ENCODE assay signal across 18 cellular contexts in genomic region chr6:143110996-143111395, GRCh38. TPM values are rescaled to one million over a fixed set of nuclear protein-coding genes. Genes with fewer than 3 reads are reported as not detected.
DNase-seq lines count a peak whose midpoint lies in the region; ATAC-seq, FAIRE-seq and TF ChIP-seq lines count a peak whose summit lies in the region.
"Had no signal": no experiment of that assay in that cellular context is flagged by ENCODE, and none has a peak within 500 bp of the region (broad histone marks: within the 10 kb centered on the region; RNA-seq: fewer than 3 reads in every experiment).

No MANE protein-coding gene starts in this region.

- peaks cover 8% of the 10 kb centered on the region for H3K4me1 ChIP-seq in astrocyte (ENCODE audit: insufficient read depth, low read length)
- H3K4me1 ChIP-seq: BE2C, SJSA1 had no signal

- H3K4me2 ChIP-seq in astrocyte (ENCODE audit: low read length) = peak overlapping the region; percentile 40

- no peak overlapping the region for H3K4me3 Mint-ChIP-seq in astrocyte (ENCODE audit: unreplicated experiment)
- H3K4me3 Mint-ChIP-seq: CD4-positive, alpha-beta memory T cell had no signal

- no peak overlapping the region for H3K27ac Mint-ChIP-seq in astrocyte (ENCODE audit: unreplicated experiment)

- H3K4me1 Mint-ChIP-seq in astrocyte (ENCODE audit: low read depth, unreplicated experiment) = peaks cover 30% of the 10 kb centered on the region
- H3K4me1 Mint-ChIP-seq: CD4-positive, alpha-beta memory T cell had no signal

- H4K20me1 ChIP-seq in astrocyte (ENCODE audit: insufficient read depth, low read length) = no peaks in the 10 kb centered on the region

- no peaks in the 10 kb centered on the region for H3K27me3 ChIP-seq in astrocyte (ENCODE audit: insufficient read depth, low read length)
- H3K27me3 ChIP-seq: BE2C, SJSA1 had no signal

- FAIRE-seq in astrocyte (lab: Jason Lieb, UNC) = no peak
- FAIRE-seq: HTR-8/SVneo had no signal

- no peak for TF ChIP-seq CTCF in astrocyte (IDR thresholded peaks at IDR 0.05; ENCODE audit: insufficient read depth, low read depth, low read length)

- H3K9me3 Mint-ChIP-seq in astrocyte (ENCODE audit: unreplicated experiment) = peaks cover under 1% of the 10 kb centered on the region

- no peaks in the 10 kb centered on the region for H3K36me3 ChIP-seq in astrocyte (ENCODE audit: insufficient read depth, low read length)
- H3K36me3 ChIP-seq: BE2C, SJSA1 had no signal

- no peaks in the 10 kb centered on the region for H3K9me3 ChIP-seq in astrocyte (ENCODE audit: insufficient read depth, low read depth, low read length)
- H3K9me3 ChIP-seq: BE2C, SJSA1 had no signal

- peaks cover 1% of the 10 kb centered on the region for H3K36me3 Mint-ChIP-seq in astrocyte (ENCODE audit: low read depth, unreplicated experiment)

- ATAC-seq in Right ventricle myocardium inferior (no peak), HG03280 (IDR thresholded peaks at IDR 0.05; ENCODE audit: unreplicated experiment) (no peak)
- ATAC-seq: PC-3 had no signal

- no peak overlapping the region for H3K4me3 ChIP-seq in astrocyte (ENCODE audit: insufficient read depth, low read depth, low read length)
- H3K4me3 ChIP-seq: SJSA1 had no signal

- intact Hi-C loops in Right ventricle myocardium inferior (cut with DNase I) = no loop called here

- H2AFZ ChIP-seq in astrocyte (ENCODE audit: low read depth, low read length) = no peak overlapping the region

- H3K27me3 Mint-ChIP-seq in astrocyte (ENCODE audit: low read depth, unreplicated experiment) = no peaks in the 10 kb centered on the region

- peak overlapping the region; percentile 22 for H3K27ac ChIP-seq in astrocyte (ENCODE audit: low read depth, low read length)
- H3K27ac ChIP-seq: HL-60, SJSA1 had no signal

- DNase-seq in GM03348 (ENCODE audit: low spot score) = peak; percentile 39
- peak; percentile 22 for DNase-seq in astrocyte (ENCODE audit: low read depth)
- peak; percentile 27 for DNase-seq in fibroblast of gingiva (ENCODE audit: low read depth)
- peak; percentile 45 for DNase-seq in stromal cell of bone marrow (ENCODE audit: low read depth)
- DNase-seq in NCI-H510A (lab: John Stamatoyannopoulos, UW) = no peak
- no peak for DNase-seq in Right ventricle myocardium inferior (ENCODE audit: missing footprints)
- DNase-seq: BE2C; Calu3; CD4-positive, alpha-beta memory T cell; NCI-H2029; NCI-H2171; NCI-H446 treated with DMSO at 0.1 percent for 48 hours; NCI-H774; PC-3 had no signal

- no peak overlapping the region for H3K9ac ChIP-seq in astrocyte (ENCODE audit: low read length)

- no peaks in the 10 kb centered on the region for H3K79me2 ChIP-seq in astrocyte (ENCODE audit: insufficient read depth, low read length)

RNA-seq across cellular contexts. Expression of gene AIG1, which starts 50.3 kb away (rescaled TPM):
- total RNA-seq in astrocyte = 34.1 and 35.2 TPM in 2 replicates
- 71.6 TPM for total RNA-seq in Right ventricle myocardium inferior

Comparison
In these comparisons a context has a peak if more than half of its experiments do, and no peak if none do; other contexts are left out.
1. DNase-seq: peak in GM03348 (single experiment), astrocyte (single experiment), fibroblast of gingiva (single experiment) and stromal cell of bone marrow (single experiment); none in NCI-H510A (single experiment) and Right ventricle myocardium inferior (single experiment).